Comparison of ENCODE assay signal across 9 cellular contexts in genomic region chr11:32494629-32495028, GRCh38. TPM values are rescaled to one million over a fixed set of nuclear protein-coding genes. Genes with fewer than 3 reads are reported as not detected.
"Had no signal": no experiment of that assay in that cellular context is flagged by ENCODE, and none has a peak within 500 bp of the region (broad histone marks: within the 10 kb centered on the region; RNA-seq: fewer than 3 reads in every experiment).

No MANE protein-coding gene starts in this region.

- H3K27ac ChIP-seq: GM23248 had no signal

- H3K9ac ChIP-seq: GM23248 had no signal

- ATAC-seq: HCT116, HepG2 had no signal

- H3K27ac Mint-ChIP-seq: IgD-negative memory B cell had no signal

- H2AFZ ChIP-seq: GM23248 had no signal

- H3K4me1 Mint-ChIP-seq: IgD-negative memory B cell had no signal

- H3K4me3 ChIP-seq: GM23248, HAP-1 had no signal

- H3K36me3 Mint-ChIP-seq: IgD-negative memory B cell had no signal

- H3K9me3 Mint-ChIP-seq: IgD-negative memory B cell had no signal

- H3K36me3 ChIP-seq: HAP-1 had no signal

- DNase-seq: GM23248, GOT3, H7, KBM-7 had no signal

- H3K9me3 ChIP-seq: HAP-1 had no signal

- H3K4me3 Mint-ChIP-seq: IgD-negative memory B cell had no signal

- H3K4me1 ChIP-seq: HAP-1 had no signal

RNA-seq across cellular contexts. Expression of gene WT1, which starts 59.3 kb away (rescaled TPM):
- total RNA-seq: GM23248, H4 had no signal
